1 cellular context compared by ENCODE assay signal in genomic region chr22:30416403-30416802, GRCh38.
TF ChIP-seq lines count a peak whose summit lies in the region.

No MANE protein-coding gene starts in this region.

TF ChIP-seq in HepG2, 621 proteins besides CTCF, POLR2A, EP300 and RAD21 (continued from another document):
- TF ChIP-seq, protein P1, sequence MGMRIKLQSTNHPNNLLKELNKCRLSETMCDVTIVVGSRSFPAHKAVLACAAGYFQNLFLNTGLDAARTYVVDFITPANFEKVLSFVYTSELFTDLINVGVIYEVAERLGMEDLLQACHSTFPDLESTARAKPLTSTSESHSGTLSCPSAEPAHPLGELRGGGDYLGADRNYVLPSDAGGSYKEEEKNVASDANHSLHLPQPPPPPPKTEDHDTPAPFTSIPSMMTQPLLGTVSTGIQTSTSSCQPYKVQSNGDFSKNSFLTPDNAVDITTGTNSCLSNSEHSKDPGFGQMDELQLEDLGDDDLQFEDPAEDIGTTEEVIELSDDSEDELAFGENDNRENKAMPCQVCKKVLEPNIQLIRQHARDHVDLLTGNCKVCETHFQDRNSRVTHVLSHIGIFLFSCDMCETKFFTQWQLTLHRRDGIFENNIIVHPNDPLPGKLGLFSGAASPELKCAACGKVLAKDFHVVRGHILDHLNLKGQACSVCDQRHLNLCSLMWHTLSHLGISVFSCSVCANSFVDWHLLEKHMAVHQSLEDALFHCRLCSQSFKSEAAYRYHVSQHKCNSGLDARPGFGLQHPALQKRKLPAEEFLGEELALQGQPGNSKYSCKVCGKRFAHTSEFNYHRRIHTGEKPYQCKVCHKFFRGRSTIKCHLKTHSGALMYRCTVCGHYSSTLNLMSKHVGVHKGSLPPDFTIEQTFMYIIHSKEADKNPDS (CRISPR knock-in tag; IDR thresholded peaks at IDR 0.05): peak; percentile 75; the same call in 1 of the 2 replicates
- TF ChIP-seq ZNF709 (CRISPR knock-in tag; IDR thresholded peaks at IDR 0.05): no peak
- no peak for TF ChIP-seq TCF12 (IDR thresholded peaks at IDR 0.05)
- TF ChIP-seq TCF12 (CRISPR knock-in tag; IDR thresholded peaks at IDR 0.05): no peak
- no peak for TF ChIP-seq ZSCAN21 (CRISPR knock-in tag; IDR thresholded peaks at IDR 0.05; ENCODE audit: borderline replicate concordance)
